14 cellular contexts compared by ENCODE assay signal in the genomic region with DNA sequence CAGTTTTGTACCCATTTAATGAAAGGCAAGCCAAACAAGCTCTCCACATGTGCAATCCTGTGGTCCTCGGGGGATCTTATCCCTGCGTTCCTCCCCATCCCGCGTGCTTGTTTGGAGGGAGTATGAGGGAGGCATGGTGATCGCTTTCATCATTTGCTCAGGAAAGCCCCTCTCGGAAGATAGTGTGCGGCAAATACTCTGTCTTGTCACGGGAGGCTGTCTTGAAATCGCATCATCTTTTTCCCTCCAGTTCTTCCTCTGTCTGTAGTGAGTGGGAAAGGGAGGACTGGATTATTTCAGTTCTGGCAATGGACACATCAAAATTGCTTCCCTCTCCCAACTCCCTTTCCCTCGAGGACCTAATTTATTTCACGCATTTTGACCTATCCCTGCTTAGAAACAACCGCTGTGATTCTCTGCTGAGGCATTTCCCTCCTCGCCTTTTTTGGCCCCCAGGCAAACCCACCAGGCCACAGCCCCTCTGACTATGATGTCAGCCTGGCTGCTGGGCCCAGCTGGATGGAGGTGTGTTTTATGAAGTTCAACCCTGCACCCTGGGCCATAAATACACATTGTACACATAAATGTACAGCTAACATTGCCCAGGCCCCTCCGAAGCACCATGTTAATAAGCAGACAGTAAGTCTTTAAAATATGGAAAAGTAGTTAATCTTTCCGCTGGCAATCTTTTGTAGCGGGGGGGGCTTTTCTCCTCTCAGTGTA.
"Had no signal": no experiment of that assay in that cellular context is flagged by ENCODE, and none has a peak within 500 bp of the region (broad histone marks: within the 10 kb centered on the region; RNA-seq: fewer than 3 reads in every experiment).

No MANE protein-coding gene starts in this region.

- H3K27ac ChIP-seq: epithelial cell of prostate, left ventricle myocardium inferior, stomach, testis had no signal

- H3K4me1 ChIP-seq: left ventricle myocardium inferior, testis had no signal

- H3K27me3 ChIP-seq: stomach, testis had no signal

- H3K36me3 ChIP-seq: left ventricle myocardium inferior, stomach had no signal

- DNase-seq: activated B cell treated with CpG ODN at 0.5 μM for 24 hours; activated CD4-positive, alpha-beta T cell treated with anti-CD3 and anti-CD28 coated beads for 48 hours; activated CD8-positive, alpha-beta memory T cell treated with anti-CD3 and anti-CD28 coated beads, Interleukin-2, amount 50 U/mL, for 4 hours; activated CD8-positive, alpha-beta T cell treated with anti-CD3 and anti-CD28 coated beads, Interleukin-2, amount 10 ng/mL, durations not matched to agents 7 days and 5 days; activated gamma-delta T cell; activated T-cell treated with anti-CD3 and anti-CD28 coated beads, Interleukin-2, amount 50 U/mL, for 48 hours; effector memory CD8-positive, alpha-beta T cell; left ventricle myocardium inferior; natural killer cell; nucleus accumbens; stomach; testis had no signal

- H3K4me3 ChIP-seq: left ventricle myocardium inferior, stomach, testis had no signal

- ATAC-seq: activated CD8-positive, alpha-beta T cell treated with anti-CD3 and anti-CD28 coated beads, Interleukin-2, amount 10 ng/mL, durations not matched to agents 7 days and 5 days; activated naive CD4-positive, alpha-beta T cell treated with anti-CD3 and anti-CD28 coated beads, Interleukin-2, amount 50 U/mL, for 72 hours; effector memory CD8-positive, alpha-beta T cell; natural killer cell had no signal

- H3K9me3 ChIP-seq: left ventricle myocardium inferior, stomach, testis had no signal
